ENCODE assay signal across 16 cellular contexts in genomic region chr5:126858441-126858840, GRCh38.
"Had no signal": no experiment of that assay in that cellular context is flagged by ENCODE, and none has a peak within 500 bp of the region (broad histone marks: within the 10 kb centered on the region; RNA-seq: fewer than 3 reads in every experiment).

No MANE protein-coding gene starts in this region.

- H3K27me3 ChIP-seq: body of pancreas had no signal

- H3K27ac ChIP-seq: body of pancreas, psoas muscle, thoracic aorta had no signal

- H3K4me3 ChIP-seq: body of pancreas, lung, mucosa of descending colon, psoas muscle, thoracic aorta had no signal

- H3K36me3 ChIP-seq: thoracic aorta had no signal

- H3K4me3 Mint-ChIP-seq: activated naive CD4-positive, alpha-beta T cell treated with anti-CD3 and anti-CD28 coated beads, Interleukin-2, amount 50 U/mL, for 24 hours; dendritic cell treated with granulocyte-macrophage colony-stimulating factor and Interleukin-4, amounts not matched to agents 40 ng/mL and 50 ng/mL, for 4 days; natural killer cell; stimulated activated naive CD8-positive, alpha-beta T cell treated with anti-CD3 and anti-CD28 coated beads, Interleukin-15, Interleukin-2, amounts not matched to agents 100 ng/mL and 50 ng/mL, for 24 hours had no signal

- H3K9me3 ChIP-seq: body of pancreas, mucosa of descending colon, psoas muscle, thoracic aorta had no signal

- H3K36me3 Mint-ChIP-seq: natural killer cell had no signal

- H3K4me1 ChIP-seq: body of pancreas, psoas muscle had no signal

- H3K9me3 Mint-ChIP-seq: activated naive CD4-positive, alpha-beta T cell treated with anti-CD3 and anti-CD28 coated beads, Interleukin-2, amount 50 U/mL, for 24 hours; dendritic cell treated with granulocyte-macrophage colony-stimulating factor and Interleukin-4, amounts not matched to agents 40 ng/mL and 50 ng/mL, for 4 days; natural killer cell; stimulated activated naive CD8-positive, alpha-beta T cell treated with anti-CD3 and anti-CD28 coated beads, Interleukin-15, Interleukin-2, amounts not matched to agents 100 ng/mL and 50 ng/mL, for 24 hours had no signal

- ATAC-seq: body of pancreas, mucosa of descending colon, natural killer cell, psoas muscle, SK-N-SH treated with all-trans-retinoic acid at 6 μM for 48 hours had no signal

- H3K27me3 Mint-ChIP-seq: activated naive CD4-positive, alpha-beta T cell treated with anti-CD3 and anti-CD28 coated beads, Interleukin-2, amount 50 U/mL, for 24 hours; dendritic cell treated with granulocyte-macrophage colony-stimulating factor and Interleukin-4, amounts not matched to agents 40 ng/mL and 50 ng/mL, for 4 days; stimulated activated naive CD8-positive, alpha-beta T cell treated with anti-CD3 and anti-CD28 coated beads, Interleukin-15, Interleukin-2, amounts not matched to agents 100 ng/mL and 50 ng/mL, for 24 hours had no signal

- DNase-seq: activated CD4-positive, alpha-beta T cell treated with anti-CD3 and anti-CD28 coated beads, Interleukin-2, amount 50 U/mL, for 1 hour; activated T-cell treated with anti-CD3 and anti-CD28 coated beads, Interleukin-2, amount 50 U/mL, for 1 hour; cerebellar nuclear complex; mucosa of descending colon; natural killer cell; psoas muscle; stimulated activated CD4-positive, alpha-beta T cell treated with anti-CD3 and anti-CD28 coated beads, Interleukin-15, amount 100 ng/mL, for 24 hours; stimulated activated CD4-positive, alpha-beta T cell treated with anti-CD3 and anti-CD28 coated beads, Interleukin-4, amount 100 ng/mL, for 24 hours; T-helper 2 cell had no signal

- H3K27ac Mint-ChIP-seq: activated naive CD4-positive, alpha-beta T cell treated with anti-CD3 and anti-CD28 coated beads, Interleukin-2, amount 50 U/mL, for 24 hours; dendritic cell treated with granulocyte-macrophage colony-stimulating factor and Interleukin-4, amounts not matched to agents 40 ng/mL and 50 ng/mL, for 4 days; natural killer cell; stimulated activated naive CD8-positive, alpha-beta T cell treated with anti-CD3 and anti-CD28 coated beads, Interleukin-15, Interleukin-2, amounts not matched to agents 100 ng/mL and 50 ng/mL, for 24 hours had no signal
